In the genomic region with DNA sequence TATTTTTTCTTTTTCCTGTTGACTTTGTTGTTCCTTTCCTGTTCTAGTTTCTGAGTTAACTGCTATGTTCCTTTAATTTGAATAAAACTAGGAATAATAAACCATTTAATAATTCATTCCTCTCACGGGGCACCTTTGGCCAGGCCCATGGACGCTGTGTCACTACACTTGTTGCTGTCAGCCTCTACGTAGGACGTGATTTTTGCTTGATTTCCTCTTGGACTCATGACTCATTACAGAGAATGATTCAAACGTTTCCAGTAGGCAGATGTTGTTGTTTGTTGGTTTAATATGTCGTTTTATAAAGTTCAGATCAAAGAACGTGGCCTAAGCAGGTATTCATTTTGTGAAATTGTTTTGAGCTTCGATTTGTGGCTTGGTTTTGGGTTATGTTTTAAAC, we compare ENCODE assay signal across 8 cellular contexts. TPM values are rescaled to one million over a fixed set of nuclear protein-coding genes. Genes with fewer than 3 reads are reported as not detected.
A peak's percentile ranks its signal among the peaks of the same experiment; 100 is the strongest.
DNase-seq lines count a peak whose midpoint lies in the region; ATAC-seq, FAIRE-seq and TF ChIP-seq lines count a peak whose summit lies in the region.

No MANE protein-coding gene starts in this region.

- H3K4me1 Mint-ChIP-seq in activated CD8-positive, alpha-beta T cell treated with anti-CD3 and anti-CD28 coated beads, Interleukin-2, amount 10 ng/mL, durations not matched to agents 7 days and 5 days (ENCODE audit: low read depth) = peaks cover 43% of the 10 kb centered on the region

- peaks cover 3% of the 10 kb centered on the region for H3K27me3 Mint-ChIP-seq in activated CD8-positive, alpha-beta T cell treated with anti-CD3 and anti-CD28 coated beads, Interleukin-2, amount 10 ng/mL, durations not matched to agents 7 days and 5 days (ENCODE audit: low read depth)

- H3K27ac ChIP-seq in ACC112 (ENCODE audit: low read depth, low read length) (peak overlapping the region; percentile 35; the same call in 1 of the 2 replicates), HEK293 (ENCODE audit: extremely low read depth, low read depth, low read length) (no peak overlapping the region), gastrocnemius medialis (peak overlapping the region in 1 of 4 donors; percentile 21)

- CTCF ChIA-PET in HEK293 (lab: Yijun Ruan, JAX) = no interaction called here
- CTCF ChIA-PET in activated CD8-positive, alpha-beta T cell treated with anti-CD3 and anti-CD28 coated beads, Interleukin-2, amount 10 ng/mL, durations not matched to agents 7 days and 5 days (lab: Charles Lee) = interaction anchor here (0.7 to 1.4 kb wide), 3 partner anchors 45 to 699 kb away, joined by 3 to 4 read pairs (median 3); no protein-coding TSS in a partner anchor

- H3K4me3 ChIP-seq in ACC112 (ENCODE audit: low read depth, low read length) = no peak overlapping the region
- no peak overlapping the region for H3K4me3 ChIP-seq in HEK293 (ENCODE audit: low read depth, low read length)
- no peak overlapping the region for H3K4me3 ChIP-seq in gastrocnemius medialis

- TF ChIP-seq POLR2A in gastrocnemius medialis (IDR thresholded peaks at IDR 0.05) (no peak), GM12892 (IDR thresholded peaks at IDR 0.05; ENCODE audit: low read depth, low read length) (no peak)

- H3K27me3 ChIP-seq in ACC112 (ENCODE audit: insufficient read depth, low read length) (0 out of 2 replicates have a peak, but pooled peaks cover 6% of the 10 kb centered on the region), gastrocnemius medialis (peaks cover 0 to 6% (median 4%) of the 10 kb centered on the region in 3 donors)

- peak; percentile 37 for ATAC-seq in activated CD8-positive, alpha-beta T cell treated with anti-CD3 and anti-CD28 coated beads, Interleukin-2, amount 10 ng/mL, durations not matched to agents 7 days and 5 days
- no peak for ATAC-seq in gastrocnemius medialis

- FAIRE-seq in GM12892 (lab: Jason Lieb, UNC) = no peak

- H3K4me3 Mint-ChIP-seq in activated CD8-positive, alpha-beta T cell treated with anti-CD3 and anti-CD28 coated beads, Interleukin-2, amount 10 ng/mL, durations not matched to agents 7 days and 5 days = peak overlapping the region; percentile 64

- H3K79me2 ChIP-seq in ACC112 (ENCODE audit: control insufficient read depth, insufficient read depth, low read length, unreplicated experiment) = no peaks in the 10 kb centered on the region

- no peak for TF ChIP-seq CTCF in HEK293 (tag by site-specific recombination; IDR thresholded peaks at IDR 0.05)
- TF ChIP-seq CTCF in gastrocnemius medialis (IDR thresholded peaks at IDR 0.05 in 4 of 5, conservative IDR thresholded peaks at IDR 0.05 in 1 of 5) = no peak

- peak overlapping the region; percentile 81 for H3K27ac Mint-ChIP-seq in activated CD8-positive, alpha-beta T cell treated with anti-CD3 and anti-CD28 coated beads, Interleukin-2, amount 10 ng/mL, durations not matched to agents 7 days and 5 days

- H3K9me3 Mint-ChIP-seq in activated CD8-positive, alpha-beta T cell treated with anti-CD3 and anti-CD28 coated beads, Interleukin-2, amount 10 ng/mL, durations not matched to agents 7 days and 5 days (ENCODE audit: insufficient read depth) = no peaks in the 10 kb centered on the region

- no peaks in the 10 kb centered on the region for H3K9me3 ChIP-seq in HEK293 (ENCODE audit: control insufficient read depth, insufficient read depth, low read depth, low read length)
- H3K9me3 ChIP-seq in gastrocnemius medialis = no peaks in the 10 kb centered on the region

- in situ Hi-C loops in gastrocnemius medialis (cut with MboI; ENCODE audit: low sequenced_read_pairs in 4 of 4) = loop anchor here (10.0 to 25.0 kb wide), 2 partner anchors 261 to 263 kb away; no protein-coding TSS in a partner anchor

- no peak overlapping the region for H2AFZ ChIP-seq in ACC112 (ENCODE audit: low read length, unreplicated experiment)

- peaks cover 13% of the 10 kb centered on the region for H3K4me1 ChIP-seq in ACC112 (ENCODE audit: control insufficient read depth, insufficient read depth, low read length, unreplicated experiment)
- peaks cover 6% of the 10 kb centered on the region; the same call in 1 of the 2 replicates for H3K4me1 ChIP-seq in HEK293 (ENCODE audit: control insufficient read depth, insufficient read depth, low read length)
- H3K4me1 ChIP-seq in gastrocnemius medialis = peaks cover 3% of the 10 kb centered on the region in 2 donors

- intact Hi-C loops in gastrocnemius medialis (cut with DNase I; ENCODE audit: low total_unique reads) = no loop called here

- H3K36me3 Mint-ChIP-seq in activated CD8-positive, alpha-beta T cell treated with anti-CD3 and anti-CD28 coated beads, Interleukin-2, amount 10 ng/mL, durations not matched to agents 7 days and 5 days (ENCODE audit: low read depth) = no peaks in the 10 kb centered on the region

- peak; percentile 58 for DNase-seq in activated CD8-positive, alpha-beta T cell treated with anti-CD3 and anti-CD28 coated beads, Interleukin-2, amount 10 ng/mL, durations not matched to agents 7 days and 5 days
- DNase-seq in hepatic stellate cell (ENCODE audit: low spot score) (peak; percentile 72), NCI-H82 treated with DMSO at 0.1 percent for 48 hours (lab: John Stamatoyannopoulos, UW; ENCODE audit: unreplicated experiment) (no peak), gastrocnemius medialis (no peak), COR-L47 (lab: John Stamatoyannopoulos, UW) (no peak), GM12892 (ENCODE audit: insufficient read length) (no peak)

- POLR2A ChIA-PET in HEK293 (lab: Yijun Ruan, JAX) = no interaction called here
- POLR2A ChIA-PET in activated CD8-positive, alpha-beta T cell treated with anti-CD3 and anti-CD28 coated beads, Interleukin-2, amount 10 ng/mL, durations not matched to agents 7 days and 5 days (lab: Charles Lee) = interaction anchor here (0.6 to 0.7 kb wide), 2 partner anchors 15 to 295 kb away, joined by 3 read pairs; no protein-coding TSS in a partner anchor

- H3K36me3 ChIP-seq in ACC112 (ENCODE audit: insufficient read depth, low read length) (no peaks in the 10 kb centered on the region), HEK293 (ENCODE audit: control insufficient read depth in 2 of 2, insufficient read depth in 1 of 2, low read length in 2 of 2) (no peaks in the 10 kb centered on the region), gastrocnemius medialis (no peaks in the 10 kb centered on the region)

TF ChIP-seq in HEK293, 187 proteins besides CTCF, POLR2A, EP300 and RAD21 (continues in another document):
- peak; percentile 90 for TF ChIP-seq SCRT2 (tag by site-specific recombination; IDR thresholded peaks at IDR 0.05)
- TF ChIP-seq, protein P1, sequence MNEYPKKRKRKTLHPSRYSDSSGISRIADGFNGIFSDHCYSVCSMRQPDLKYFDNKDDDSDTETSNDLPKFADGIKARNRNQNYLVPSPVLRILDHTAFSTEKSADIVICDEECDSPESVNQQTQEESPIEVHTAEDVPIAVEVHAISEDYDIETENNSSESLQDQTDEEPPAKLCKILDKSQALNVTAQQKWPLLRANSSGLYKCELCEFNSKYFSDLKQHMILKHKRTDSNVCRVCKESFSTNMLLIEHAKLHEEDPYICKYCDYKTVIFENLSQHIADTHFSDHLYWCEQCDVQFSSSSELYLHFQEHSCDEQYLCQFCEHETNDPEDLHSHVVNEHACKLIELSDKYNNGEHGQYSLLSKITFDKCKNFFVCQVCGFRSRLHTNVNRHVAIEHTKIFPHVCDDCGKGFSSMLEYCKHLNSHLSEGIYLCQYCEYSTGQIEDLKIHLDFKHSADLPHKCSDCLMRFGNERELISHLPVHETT (tag by site-specific recombination; IDR thresholded peaks at IDR 0.05) = 0 out of 2 replicates have a peak, but pooled peaks have one; percentile 39
- peak; percentile 53; the same call in 1 of the 2 replicates for TF ChIP-seq ZNF629 (tag by site-specific recombination; IDR thresholded peaks at IDR 0.05)
- TF ChIP-seq, protein P2, sequence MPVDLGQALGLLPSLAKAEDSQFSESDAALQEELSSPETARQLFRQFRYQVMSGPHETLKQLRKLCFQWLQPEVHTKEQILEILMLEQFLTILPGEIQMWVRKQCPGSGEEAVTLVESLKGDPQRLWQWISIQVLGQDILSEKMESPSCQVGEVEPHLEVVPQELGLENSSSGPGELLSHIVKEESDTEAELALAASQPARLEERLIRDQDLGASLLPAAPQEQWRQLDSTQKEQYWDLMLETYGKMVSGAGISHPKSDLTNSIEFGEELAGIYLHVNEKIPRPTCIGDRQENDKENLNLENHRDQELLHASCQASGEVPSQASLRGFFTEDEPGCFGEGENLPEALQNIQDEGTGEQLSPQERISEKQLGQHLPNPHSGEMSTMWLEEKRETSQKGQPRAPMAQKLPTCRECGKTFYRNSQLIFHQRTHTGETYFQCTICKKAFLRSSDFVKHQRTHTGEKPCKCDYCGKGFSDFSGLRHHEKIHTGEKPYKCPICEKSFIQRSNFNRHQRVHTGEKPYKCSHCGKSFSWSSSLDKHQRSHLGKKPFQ (tag by site-specific recombination; IDR thresholded peaks at IDR 0.05) = no peak
- TF ChIP-seq ZBTB20 (tag by site-specific recombination; IDR thresholded peaks at IDR 0.05) = peak; percentile 29; the same call in 1 of the 2 replicates
- TF ChIP-seq, protein P3, sequence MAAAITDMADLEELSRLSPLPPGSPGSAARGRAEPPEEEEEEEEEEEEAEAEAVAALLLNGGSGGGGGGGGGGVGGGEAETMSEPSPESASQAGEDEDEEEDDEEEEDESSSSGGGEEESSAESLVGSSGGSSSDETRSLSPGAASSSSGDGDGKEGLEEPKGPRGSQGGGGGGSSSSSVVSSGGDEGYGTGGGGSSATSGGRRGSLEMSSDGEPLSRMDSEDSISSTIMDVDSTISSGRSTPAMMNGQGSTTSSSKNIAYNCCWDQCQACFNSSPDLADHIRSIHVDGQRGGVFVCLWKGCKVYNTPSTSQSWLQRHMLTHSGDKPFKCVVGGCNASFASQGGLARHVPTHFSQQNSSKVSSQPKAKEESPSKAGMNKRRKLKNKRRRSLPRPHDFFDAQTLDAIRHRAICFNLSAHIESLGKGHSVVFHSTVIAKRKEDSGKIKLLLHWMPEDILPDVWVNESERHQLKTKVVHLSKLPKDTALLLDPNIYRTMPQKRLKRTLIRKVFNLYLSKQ (tag by site-specific recombination; IDR thresholded peaks at IDR 0.05; ENCODE audit: borderline replicate concordance) = no peak
- TF ChIP-seq, protein P4, sequence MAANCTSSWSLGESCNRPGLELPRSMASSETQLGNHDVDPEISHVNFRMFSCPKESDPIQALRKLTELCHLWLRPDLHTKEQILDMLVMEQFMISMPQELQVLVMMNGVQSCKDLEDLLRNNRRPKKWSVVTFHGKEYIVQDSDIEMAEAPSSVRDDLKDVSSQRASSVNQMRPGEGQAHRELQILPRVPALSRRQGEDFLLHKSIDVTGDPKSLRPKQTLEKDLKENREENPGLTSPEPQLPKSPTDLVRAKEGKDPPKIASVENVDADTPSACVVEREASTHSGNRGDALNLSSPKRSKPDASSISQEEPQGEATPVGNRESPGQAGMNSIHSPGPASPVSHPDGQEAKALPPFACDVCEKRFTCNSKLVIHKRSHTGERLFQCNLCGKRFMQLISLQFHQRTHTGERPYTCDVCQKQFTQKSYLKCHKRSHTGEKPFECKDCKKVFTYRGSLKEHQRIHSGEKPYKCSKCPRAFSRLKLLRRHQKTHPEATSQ (tag by site-specific recombination; IDR thresholded peaks at IDR 0.05) = no peak

RNA-seq across cellular contexts. Expression of a gene that starts 9.1 kb away (rescaled TPM):
- 10 to 100 TPM; 44.4 to 51.6 TPM for total RNA-seq in activated CD8-positive, alpha-beta T cell treated with anti-CD3 and anti-CD28 coated beads, Interleukin-2, amount 10 ng/mL, durations not matched to agents 7 days and 5 days
- total RNA-seq in gastrocnemius medialis = 1 to 10 TPM; 1.8 to 9.6 (median 2.1) TPM
- 5.6 TPM for polyA plus RNA-seq in GM12892 (2012; ENCODE audit: missing spikeins)

Comparison
In these comparisons a context has a peak if more than half of its experiments do, and no peak if none do; other contexts are left out.
1. DNase-seq: peak in activated CD8-positive, alpha-beta T cell treated with anti-CD3 and anti-CD28 coated beads, Interleukin-2, amount 10 ng/mL, durations not matched to agents 7 days and 5 days (single experiment) and hepatic stellate cell (single experiment); none in NCI-H82 treated with DMSO at 0.1 percent for 48 hours (single experiment), gastrocnemius medialis (0 of 2), COR-L47 (single experiment) and GM12892 (single experiment).
2. RNA of a gene that starts 9.1 kb away (total RNA-seq): 44.4 to 51.6 TPM in activated CD8-positive, alpha-beta T cell treated with anti-CD3 and anti-CD28 coated beads, Interleukin-2, amount 10 ng/mL, durations not matched to agents 7 days and 5 days; 1.8 to 9.6 TPM in gastrocnemius medialis; every median in the first group is over 4 times any median in the second.